In the genomic region with DNA sequence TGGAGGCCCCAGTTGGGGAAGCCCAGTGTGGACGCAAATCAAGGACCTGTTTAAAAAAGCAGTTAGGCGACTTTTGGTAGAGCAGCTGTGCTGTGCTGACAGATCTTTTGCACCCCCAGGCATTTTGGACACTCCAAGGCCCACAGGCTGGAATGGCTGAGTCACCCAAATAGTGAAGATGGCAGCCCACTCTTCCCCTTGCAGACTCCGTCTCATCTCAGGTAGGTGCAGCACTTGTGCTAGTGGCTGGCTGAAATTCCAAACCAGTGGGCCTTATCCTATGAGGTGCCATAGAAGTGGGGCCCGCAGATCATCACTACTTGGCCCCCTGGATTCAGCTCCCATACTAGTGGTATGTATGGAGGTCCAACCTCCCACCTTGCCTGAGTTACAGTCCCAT, we compare ENCODE assay signal across 43 cellular contexts. TPM values are rescaled to one million over a fixed set of nuclear protein-coding genes. Genes with fewer than 3 reads are reported as not detected.
"Had no signal": no experiment of that assay in that cellular context is flagged by ENCODE, and none has a peak within 500 bp of the region (broad histone marks: within the 10 kb centered on the region; RNA-seq: fewer than 3 reads in every experiment).

No MANE protein-coding gene starts in this region.

- H3K27ac Mint-ChIP-seq: activated naive CD4-positive, alpha-beta T cell treated with anti-CD3 and anti-CD28 coated beads for 36 hours; activated naive CD4-positive, alpha-beta T cell treated with anti-CD3 and anti-CD28 coated beads, Interleukin-2, amount 10 ng/mL, durations not matched to agents 7 days and 5 days; activated naive CD4-positive, alpha-beta T cell treated with anti-CD3 and anti-CD28 coated beads, Interleukin-2, amount 50 U/mL, for 24 hours; activated naive CD4-positive, alpha-beta T cell treated with anti-CD3 and anti-CD28 coated beads, Interleukin-2, amount 50 U/mL, for 72 hours; activated naive CD8-positive, alpha-beta T cell; activated naive CD8-positive, alpha-beta T cell treated with anti-CD3 and anti-CD28 coated beads for 36 hours; activated naive CD8-positive, alpha-beta T cell treated with anti-CD3 and anti-CD28 coated beads, Interleukin-2, amount 10 ng/mL, durations not matched to agents 7 days and 5 days; activated naive CD8-positive, alpha-beta T cell treated with anti-CD3 and anti-CD28 coated beads, Interleukin-2, amount 50 U/mL, for 24 hours; activated T-cell treated with anti-CD3 and anti-CD28 coated beads, Interleukin-2, amount 50 U/mL, for 24 hours; activated T-cell treated with anti-CD3 and anti-CD28 coated beads, Interleukin-2, amount 50 U/mL, for 72 hours; activated T-helper 1 cell treated with anti-CD3 and anti-CD28 coated beads, Interleukin-12 subunit alpha, Interleukin-12 subunit beta, Interleukin-2, Interleukin-4 antibody, amounts not matched to agents 30 ng/mL and 10 ng/mL and 1 ng/mL, durations not matched to agents 14 hours and 24 hours and 36 hours; activated T-helper 17 cell treated with anti-CD3 and anti-CD28 coated beads, Interleukin-2, amount 50 U/mL, for 72 hours; activated T-helper 2 cell treated with anti-CD3 and anti-CD28 coated beads, Interferon-gamma antibody, Interleukin-2, Interleukin-4, amounts not matched to agents 10 μg/mL and 5 μg/mL and 100 μg/mL, durations not matched to agents 14 hours and 24 hours and 36 hours; brain had no signal

- H3K9me3 ChIP-seq: adrenal gland, ascending aorta, body of pancreas had no signal

- H3K4me3 Mint-ChIP-seq: activated naive CD4-positive, alpha-beta T cell treated with anti-CD3 and anti-CD28 coated beads for 36 hours; activated naive CD4-positive, alpha-beta T cell treated with anti-CD3 and anti-CD28 coated beads, Interleukin-2, amount 10 ng/mL, durations not matched to agents 7 days and 5 days; activated naive CD4-positive, alpha-beta T cell treated with anti-CD3 and anti-CD28 coated beads, Interleukin-2, amount 50 U/mL, for 24 hours; activated naive CD8-positive, alpha-beta T cell; activated naive CD8-positive, alpha-beta T cell treated with anti-CD3 and anti-CD28 coated beads for 36 hours; activated naive CD8-positive, alpha-beta T cell treated with anti-CD3 and anti-CD28 coated beads, Interleukin-2, amount 10 ng/mL, durations not matched to agents 7 days and 5 days; activated naive CD8-positive, alpha-beta T cell treated with anti-CD3 and anti-CD28 coated beads, Interleukin-2, amount 50 U/mL, for 24 hours; activated T-cell treated with anti-CD3 and anti-CD28 coated beads, Interleukin-2, amount 50 U/mL, for 24 hours; activated T-cell treated with anti-CD3 and anti-CD28 coated beads, Interleukin-2, amount 50 U/mL, for 4 hours; activated T-cell treated with anti-CD3 and anti-CD28 coated beads, Interleukin-2, amount 50 U/mL, for 72 hours; activated T-helper 1 cell treated with anti-CD3 and anti-CD28 coated beads, Interleukin-12 subunit alpha, Interleukin-12 subunit beta, Interleukin-2, Interleukin-4 antibody, amounts not matched to agents 30 ng/mL and 10 ng/mL and 1 ng/mL, durations not matched to agents 14 hours and 24 hours and 36 hours; activated T-helper 17 cell treated with anti-CD3 and anti-CD28 coated beads, Interleukin-2, amount 50 U/mL, for 72 hours; brain; central memory CD8-positive, alpha-beta T cell had no signal

- H3K4me1 Mint-ChIP-seq: activated naive CD4-positive, alpha-beta T cell treated with anti-CD3 and anti-CD28 coated beads, Interleukin-2, amount 10 ng/mL, durations not matched to agents 7 days and 5 days; activated naive CD4-positive, alpha-beta T cell treated with anti-CD3 and anti-CD28 coated beads, Interleukin-2, amount 50 U/mL, for 24 hours; activated naive CD8-positive, alpha-beta T cell treated with anti-CD3 and anti-CD28 coated beads for 36 hours; activated naive CD8-positive, alpha-beta T cell treated with anti-CD3 and anti-CD28 coated beads, Interleukin-2, amount 10 ng/mL, durations not matched to agents 7 days and 5 days; activated naive CD8-positive, alpha-beta T cell treated with anti-CD3 and anti-CD28 coated beads, Interleukin-2, amount 50 U/mL, for 24 hours; activated T-helper 17 cell treated with anti-CD3 and anti-CD28 coated beads, Interleukin-2, amount 50 U/mL, for 72 hours; brain; central memory CD8-positive, alpha-beta T cell had no signal

- H3K36me3 Mint-ChIP-seq: activated naive CD4-positive, alpha-beta T cell treated with anti-CD3 and anti-CD28 coated beads, Interleukin-2, amount 10 ng/mL, durations not matched to agents 7 days and 5 days; activated naive CD4-positive, alpha-beta T cell treated with anti-CD3 and anti-CD28 coated beads, Interleukin-2, amount 50 U/mL, for 24 hours; activated naive CD4-positive, alpha-beta T cell treated with anti-CD3 and anti-CD28 coated beads, Interleukin-2, amount 50 U/mL, for 72 hours; activated naive CD8-positive, alpha-beta T cell; activated naive CD8-positive, alpha-beta T cell treated with anti-CD3 and anti-CD28 coated beads for 36 hours; activated naive CD8-positive, alpha-beta T cell treated with anti-CD3 and anti-CD28 coated beads, Interleukin-2, amount 10 ng/mL, durations not matched to agents 7 days and 5 days; brain had no signal

- H3K27me3 ChIP-seq: ascending aorta, body of pancreas, brain microvascular endothelial cell, cardiac muscle cell had no signal

- H3K4me3 ChIP-seq: adrenal gland, ascending aorta, body of pancreas, breast epithelium, cardiac muscle cell had no signal

- H3K9me3 Mint-ChIP-seq: activated naive CD4-positive, alpha-beta T cell treated with anti-CD3 and anti-CD28 coated beads for 36 hours; activated naive CD8-positive, alpha-beta T cell treated with anti-CD3 and anti-CD28 coated beads for 36 hours had no signal

- DNase-seq: activated effector memory CD4-positive, alpha-beta T cell treated with anti-CD3 and anti-CD28 coated beads, Interleukin-2, amount 50 U/mL, for 16 hours; activated effector memory CD4-positive, alpha-beta T cell treated with Interleukin-2 at 50 U/mL for 16 hours; activated gamma-delta T cell; activated gamma-delta T cell treated with Interleukin-2 at 50 U/mL for 16 hours; activated naive CD4-positive, alpha-beta T cell; activated naive CD4-positive, alpha-beta T cell treated with anti-CD3 and anti-CD28 coated beads for 36 hours; activated naive CD4-positive, alpha-beta T cell treated with anti-CD3 and anti-CD28 coated beads, Interleukin-2, amount 10 ng/mL, durations not matched to agents 7 days and 5 days; activated naive CD4-positive, alpha-beta T cell treated with anti-CD3 and anti-CD28 coated beads, Interleukin-2, amount 50 U/mL, for 16 hours; activated naive CD4-positive, alpha-beta T cell treated with Interleukin-2 at 50 U/mL for 16 hours; activated naive CD8-positive, alpha-beta T cell treated with anti-CD3 and anti-CD28 coated beads for 36 hours; activated naive CD8-positive, alpha-beta T cell treated with anti-CD3 and anti-CD28 coated beads, Interleukin-2, amount 10 ng/mL, durations not matched to agents 7 days and 5 days; activated naive CD8-positive, alpha-beta T cell treated with anti-CD3 and anti-CD28 coated beads, Interleukin-2, amount 50 U/mL, for 24 hours; activated T-cell treated with anti-CD3 and anti-CD28 coated beads, Interleukin-2, amount 50 U/mL, for 1 hour; activated T-cell treated with anti-CD3 and anti-CD28 coated beads, Interleukin-2, amount 50 U/mL, for 24 hours; activated T-cell treated with anti-CD3 and anti-CD28 coated beads, Interleukin-2, amount 50 U/mL, for 4 hours; activated T-cell treated with anti-CD3 and anti-CD28 coated beads, Interleukin-2, amount 50 U/mL, for 48 hours; activated T-cell treated with anti-CD3 and anti-CD28 coated beads, Interleukin-2, amount 50 U/mL, for 72 hours; adrenal gland; amniotic stem cell; amygdala; aorta; body of pancreas; brain microvascular endothelial cell; caudate nucleus; central memory CD4-positive, alpha-beta T cell; cerebellar nuclear complex had no signal

- H3K36me3 ChIP-seq: adrenal gland, ascending aorta, brain microvascular endothelial cell, breast epithelium, cardiac muscle cell had no signal

- H3K27ac ChIP-seq: adrenal gland, ascending aorta, body of pancreas, brain microvascular endothelial cell, breast epithelium, cardiac muscle cell had no signal

- H3K4me1 ChIP-seq: adrenal gland, ascending aorta, body of pancreas, breast epithelium had no signal

- ATAC-seq: activated naive CD4-positive, alpha-beta T cell treated with anti-CD3 and anti-CD28 coated beads, Interleukin-2, amount 50 U/mL, for 72 hours; activated naive CD8-positive, alpha-beta T cell treated with anti-CD3 and anti-CD28 coated beads, Interleukin-2, amount 50 U/mL, for 24 hours; activated T-cell treated with anti-CD3 and anti-CD28 coated beads, Interleukin-2, amount 50 U/mL, for 4 hours; activated T-cell treated with anti-CD3 and anti-CD28 coated beads, Interleukin-2, amount 50 U/mL, for 72 hours; activated T-helper 17 cell treated with anti-CD3 and anti-CD28 coated beads, Interleukin-2, amount 50 U/mL, for 72 hours; body of pancreas had no signal

RNA-seq across cellular contexts. Expression of gene CPXCR1, which starts 42.8 kb away (rescaled TPM):
- total RNA-seq: activated naive CD4-positive, alpha-beta T cell treated with anti-CD3 and anti-CD28 coated beads for 36 hours; activated naive CD4-positive, alpha-beta T cell treated with anti-CD3 and anti-CD28 coated beads, Interleukin-2, amount 50 U/mL, for 72 hours; activated naive CD8-positive, alpha-beta T cell treated with anti-CD3 and anti-CD28 coated beads for 36 hours; activated naive CD8-positive, alpha-beta T cell treated with anti-CD3 and anti-CD28 coated beads, Interleukin-2, amount 10 ng/mL, durations not matched to agents 7 days and 5 days; activated T-cell treated with anti-CD3 and anti-CD28 coated beads, Interleukin-2, amount 50 U/mL, for 4 hours; activated T-cell treated with anti-CD3 and anti-CD28 coated beads, Interleukin-2, amount 50 U/mL, for 72 hours; activated T-helper 1 cell treated with anti-CD3 and anti-CD28 coated beads, Interleukin-12 subunit alpha, Interleukin-12 subunit beta, Interleukin-2, Interleukin-4 antibody, amounts not matched to agents 30 ng/mL and 10 ng/mL and 1 ng/mL, durations not matched to agents 14 hours and 24 hours and 36 hours; activated T-helper 17 cell treated with anti-CD3 and anti-CD28 coated beads, Interleukin-2, amount 50 U/mL, for 72 hours; activated T-helper 2 cell treated with anti-CD3 and anti-CD28 coated beads, Interferon-gamma antibody, Interleukin-2, Interleukin-4, amounts not matched to agents 10 μg/mL and 5 μg/mL and 100 μg/mL, durations not matched to agents 14 hours and 24 hours and 36 hours; adrenal gland; aorta; ascending aorta; astrocyte; body of pancreas; breast epithelium; bronchial epithelial cell; cardiac muscle cell; cardiac septum; cerebellum; chondrocyte had no signal
- polyA plus RNA-seq: adipose tissue, adrenal gland, aorta, cardiac muscle cell had no signal
